1 cellular context compared by ENCODE assay signal in genomic region chr17:6713130-6713917, GRCh38.
TF ChIP-seq lines count a peak whose summit lies in the region.

Gene SLC13A5 (minus strand): TSS chr17:6713369. CDS start chr17:6713333, 36 bp downstream.

TF ChIP-seq in HepG2, 621 proteins besides CTCF, POLR2A, EP300 and RAD21 (continued from another document and continues in another):
- TF ChIP-seq HMGXB4 (CRISPR knock-in tag; IDR thresholded peaks at IDR 0.05; ENCODE audit: borderline replicate concordance in 1 of 2, low read depth in 1 of 2) (peak; percentile 73 to 84), GATAD2A (CRISPR knock-in tag; IDR thresholded peaks at IDR 0.05) (no peak; the same call in 1 of the 2 replicates), IRF9 (CRISPR knock-in tag; IDR thresholded peaks at IDR 0.05; ENCODE audit: borderline replicate concordance) (peak; percentile 26; the same call in 1 of the 2 replicates), ZNF746 (CRISPR knock-in tag; IDR thresholded peaks at IDR 0.05) (no peak; the same call in 1 of the 2 replicates), ZHX2 (IDR thresholded peaks at IDR 0.05; ENCODE audit: low read depth) (no peak), ZHX2 (CRISPR knock-in tag; IDR thresholded peaks at IDR 0.05; ENCODE audit: borderline replicate concordance) (peak; percentile 94), ZNF784 (CRISPR knock-in tag; IDR thresholded peaks at IDR 0.05; ENCODE audit: borderline replicate concordance) (0 out of 2 replicates have a peak, but pooled peaks have one; percentile 16), SYNCRIP (IDR thresholded peaks at IDR 0.05; ENCODE audit: insufficient read depth, low read depth, low read length) (no peak), ISL2 (CRISPR knock-in tag; IDR thresholded peaks at IDR 0.05) (peak; percentile 87), ZGPAT (CRISPR knock-in tag; IDR thresholded peaks at IDR 0.05) (peak; percentile 93), ZNF776 (CRISPR knock-in tag; IDR thresholded peaks at IDR 0.05) (no peak; the same call in 1 of the 2 replicates), RARG (CRISPR knock-in tag; IDR thresholded peaks at IDR 0.05; ENCODE audit: low read depth) (no peak; the same call in 1 of the 2 replicates), PLRG1 (conservative IDR thresholded peaks at IDR 0.05) (no peak), ZNF589 (CRISPR knock-in tag; conservative IDR thresholded peaks at IDR 0.05) (no peak), HOXA5 (CRISPR knock-in tag; IDR thresholded peaks at IDR 0.05) (peak; percentile 93; the same call in 1 of the 2 replicates), ZNF44 (CRISPR knock-in tag; IDR thresholded peaks at IDR 0.05) (no peak), HNF1A (IDR thresholded peaks at IDR 0.05; ENCODE audit: low read depth) (no peak), HNF1A (CRISPR knock-in tag; IDR thresholded peaks at IDR 0.05; ENCODE audit: borderline replicate concordance) (no peak), ZNF296 (CRISPR knock-in tag; conservative IDR thresholded peaks at IDR 0.05) (no peak), ZNF878 (CRISPR knock-in tag; IDR thresholded peaks at IDR 0.05) (0 out of 2 replicates have a peak, but pooled peaks have one; percentile 83), HOXA3 (CRISPR knock-in tag; IDR thresholded peaks at IDR 0.05) (peak; percentile 27; the same call in 1 of the 2 replicates), ZNF496 (CRISPR knock-in tag; IDR thresholded peaks at IDR 0.05; ENCODE audit: insufficient replicate concordance) (no peak), KMT2A (CRISPR knock-in tag; IDR thresholded peaks at IDR 0.05) (no peak), ZNF460 (CRISPR knock-in tag; IDR thresholded peaks at IDR 0.05; ENCODE audit: borderline replicate concordance) (peak; percentile 16; the same call in 1 of the 2 replicates), ARNTL (CRISPR knock-in tag; IDR thresholded peaks at IDR 0.05) (no peak; the same call in 1 of the 2 replicates), JUND (CRISPR knock-in tag; IDR thresholded peaks at IDR 0.05) (peak; percentile 37; the same call in 1 of the 2 replicates), UBTF (CRISPR knock-in tag; IDR thresholded peaks at IDR 0.05) (peak; percentile 69), MED1 (CRISPR knock-in tag; IDR thresholded peaks at IDR 0.05) (peak; percentile 91), MYC (CRISPR knock-in tag; IDR thresholded peaks at IDR 0.05; ENCODE audit: borderline replicate concordance) (peak; percentile 86), ESRRA (CRISPR knock-in tag; IDR thresholded peaks at IDR 0.05; ENCODE audit: low read depth) (no peak), ZNF10 (CRISPR knock-in tag; IDR thresholded peaks at IDR 0.05; ENCODE audit: borderline replicate concordance, low read depth) (no peak), SAFB2 (CRISPR knock-in tag; IDR thresholded peaks at IDR 0.05; ENCODE audit: borderline replicate concordance, low read depth) (peak; percentile 83; the same call in 1 of the 2 replicates), RFX3 (CRISPR knock-in tag; IDR thresholded peaks at IDR 0.05) (no peak)
- TF ChIP-seq, protein P1, sequence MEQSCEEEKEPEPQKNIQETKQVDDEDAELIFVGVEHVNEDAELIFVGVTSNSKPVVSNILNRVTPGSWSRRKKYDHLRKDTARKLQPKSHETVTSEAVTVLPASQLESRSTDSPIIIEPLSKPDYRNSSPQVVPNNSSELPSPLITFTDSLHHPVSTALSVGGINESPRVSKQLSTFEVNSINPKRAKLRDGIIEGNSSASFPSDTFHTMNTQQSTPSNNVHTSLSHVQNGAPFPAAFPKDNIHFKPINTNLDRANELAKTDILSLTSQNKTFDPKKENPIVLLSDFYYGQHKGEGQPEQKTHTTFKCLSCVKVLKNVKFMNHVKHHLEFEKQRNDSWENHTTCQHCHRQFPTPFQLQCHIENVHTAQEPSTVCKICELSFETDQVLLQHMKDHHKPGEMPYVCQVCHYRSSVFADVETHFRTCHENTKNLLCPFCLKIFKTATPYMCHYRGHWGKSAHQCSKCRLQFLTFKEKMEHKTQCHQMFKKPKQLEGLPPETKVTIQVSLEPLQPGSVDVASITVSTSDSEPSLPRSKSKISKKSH (CRISPR knock-in tag; IDR thresholded peaks at IDR 0.05; ENCODE audit: borderline replicate concordance), result peak; percentile 40; the same call in 1 of the 2 replicates
- TF ChIP-seq, protein P2, sequence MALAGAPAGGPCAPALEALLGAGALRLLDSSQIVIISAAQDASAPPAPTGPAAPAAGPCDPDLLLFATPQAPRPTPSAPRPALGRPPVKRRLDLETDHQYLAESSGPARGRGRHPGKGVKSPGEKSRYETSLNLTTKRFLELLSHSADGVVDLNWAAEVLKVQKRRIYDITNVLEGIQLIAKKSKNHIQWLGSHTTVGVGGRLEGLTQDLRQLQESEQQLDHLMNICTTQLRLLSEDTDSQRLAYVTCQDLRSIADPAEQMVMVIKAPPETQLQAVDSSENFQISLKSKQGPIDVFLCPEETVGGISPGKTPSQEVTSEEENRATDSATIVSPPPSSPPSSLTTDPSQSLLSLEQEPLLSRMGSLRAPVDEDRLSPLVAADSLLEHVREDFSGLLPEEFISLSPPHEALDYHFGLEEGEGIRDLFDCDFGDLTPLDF (CRISPR knock-in tag; IDR thresholded peaks at IDR 0.05), result peak; percentile 52; the same call in 1 of the 2 replicates
